In the genomic region with DNA sequence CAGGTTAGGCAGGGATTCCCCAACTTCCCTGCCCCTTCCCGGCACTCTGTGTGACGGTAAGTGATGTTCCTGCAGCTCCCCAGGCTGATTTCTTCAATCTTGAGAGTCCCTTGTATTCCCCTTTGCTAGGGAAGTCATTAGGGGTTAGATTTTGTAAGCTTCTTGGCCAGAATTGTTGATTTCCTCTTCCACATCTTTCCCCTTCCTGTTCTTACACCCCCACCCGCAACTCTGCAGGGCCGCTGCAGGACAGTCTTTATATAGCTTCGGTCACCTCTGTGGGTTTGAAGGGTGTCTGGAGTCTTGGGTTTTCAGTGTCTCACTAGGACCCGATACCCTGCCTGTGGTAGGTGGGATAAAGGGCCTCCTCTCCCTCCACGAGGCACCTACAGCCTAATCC, we compare ENCODE assay signal across 18 cellular contexts. TPM values are rescaled to one million over a fixed set of nuclear protein-coding genes. Genes with fewer than 3 reads are reported as not detected.
"Had no signal": no experiment of that assay in that cellular context is flagged by ENCODE, and none has a peak within 500 bp of the region (broad histone marks: within the 10 kb centered on the region; RNA-seq: fewer than 3 reads in every experiment).

No MANE protein-coding gene starts in this region.

- H3K4me1 ChIP-seq: prostate gland, sigmoid colon, suprapubic skin, upper lobe of left lung had no signal

- H3K27me3 ChIP-seq: upper lobe of left lung had no signal

- H3K4me3 ChIP-seq: mucosa of descending colon, prostate gland, sigmoid colon, suprapubic skin, upper lobe of left lung had no signal

- ATAC-seq: activated CD4-positive, CD25-positive, alpha-beta regulatory T cell treated with anti-CD3 and anti-CD28 coated beads, Interleukin-2, amount 50 U/mL, for 24 hours; activated naive CD4-positive, alpha-beta T cell treated with anti-CD3 and anti-CD28 coated beads, Interleukin-2, amount 50 U/mL, for 72 hours; activated T-cell treated with anti-CD3 and anti-CD28 coated beads, Interleukin-2, amount 50 U/mL, for 4 hours; mucosa of descending colon; natural killer cell; stimulated activated naive CD8-positive, alpha-beta T cell treated with anti-CD3 and anti-CD28 coated beads, Interleukin-15, Interleukin-2, amounts not matched to agents 100 U/mL and 50 U/mL, for 24 hours had no signal

- DNase-seq: activated CD4-positive, alpha-beta T cell treated with anti-CD3 and anti-CD28 coated beads, Interleukin-2, amount 50 U/mL, for 48 hours; activated effector memory CD4-positive, alpha-beta T cell treated with anti-CD3 and anti-CD28 coated beads, Interleukin-2, amount 50 U/mL, for 16 hours; activated T-cell treated with anti-CD3 and anti-CD28 coated beads, Interleukin-2, amount 50 U/mL, for 4 hours; hypothalamus; mucosa of descending colon; natural killer cell; nucleus accumbens; sigmoid colon; stimulated activated CD4-positive, alpha-beta T cell treated with anti-CD3 and anti-CD28 coated beads, Interleukin-12 subunit alpha, Interleukin-12 subunit beta, amount 100 ng/mL, for 4 hours; stimulated activated naive CD8-positive, alpha-beta T cell treated with anti-CD3 and anti-CD28 coated beads, Interleukin-15, Interleukin-2, amounts not matched to agents 100 U/mL and 50 U/mL, for 24 hours had no signal

- H3K27ac ChIP-seq: prostate gland, sigmoid colon, suprapubic skin, upper lobe of left lung had no signal

- H3K36me3 ChIP-seq: prostate gland, sigmoid colon, suprapubic skin, upper lobe of left lung had no signal

- H3K9me3 ChIP-seq: prostate gland, suprapubic skin had no signal

RNA-seq across cellular contexts. Expression of gene ADGRE1, which starts 10.6 kb away (rescaled TPM):
- total RNA-seq: epithelial cell of proximal tubule, glomerular endothelial cell, lung microvascular endothelial cell, suprapubic skin had no signal
